1 cellular context compared by ENCODE assay signal in the genomic region with DNA sequence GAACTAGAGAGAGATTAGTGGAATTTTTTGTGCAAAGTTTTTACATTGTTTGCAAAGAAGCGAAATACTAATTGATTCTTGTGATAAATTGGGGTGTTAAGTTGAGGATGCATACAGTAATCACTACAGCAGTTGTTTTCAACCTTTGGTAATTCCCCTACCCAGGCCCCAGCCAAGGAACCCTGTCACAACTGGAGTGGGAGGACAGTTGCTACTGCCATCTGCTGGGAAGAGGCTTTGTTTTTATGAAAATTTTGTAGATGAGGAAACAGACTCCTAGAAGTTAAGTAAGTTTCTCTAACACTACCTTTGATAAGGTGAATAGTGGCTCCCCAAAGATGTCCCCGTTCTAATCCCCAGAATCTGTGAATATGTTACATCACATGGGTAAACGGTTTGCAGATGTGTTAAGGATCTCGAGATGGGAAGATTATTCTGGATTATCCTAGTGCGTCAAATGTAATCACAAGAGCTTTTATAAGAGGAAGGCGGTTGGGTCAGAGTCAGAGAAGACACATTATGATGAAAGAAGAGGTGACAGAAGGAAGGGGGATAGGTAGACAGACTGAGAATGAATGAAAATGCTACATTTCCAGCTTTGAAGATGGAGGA.
TF ChIP-seq lines count a peak whose summit lies in the region.

No MANE protein-coding gene starts in this region.

TF ChIP-seq in H1, 55 proteins besides CTCF, POLR2A, EP300 and RAD21:
- no peak for TF ChIP-seq KDM1A (IDR thresholded peaks at IDR 0.05; ENCODE audit: borderline replicate concordance, low read length)
- TF ChIP-seq, protein P1, sequence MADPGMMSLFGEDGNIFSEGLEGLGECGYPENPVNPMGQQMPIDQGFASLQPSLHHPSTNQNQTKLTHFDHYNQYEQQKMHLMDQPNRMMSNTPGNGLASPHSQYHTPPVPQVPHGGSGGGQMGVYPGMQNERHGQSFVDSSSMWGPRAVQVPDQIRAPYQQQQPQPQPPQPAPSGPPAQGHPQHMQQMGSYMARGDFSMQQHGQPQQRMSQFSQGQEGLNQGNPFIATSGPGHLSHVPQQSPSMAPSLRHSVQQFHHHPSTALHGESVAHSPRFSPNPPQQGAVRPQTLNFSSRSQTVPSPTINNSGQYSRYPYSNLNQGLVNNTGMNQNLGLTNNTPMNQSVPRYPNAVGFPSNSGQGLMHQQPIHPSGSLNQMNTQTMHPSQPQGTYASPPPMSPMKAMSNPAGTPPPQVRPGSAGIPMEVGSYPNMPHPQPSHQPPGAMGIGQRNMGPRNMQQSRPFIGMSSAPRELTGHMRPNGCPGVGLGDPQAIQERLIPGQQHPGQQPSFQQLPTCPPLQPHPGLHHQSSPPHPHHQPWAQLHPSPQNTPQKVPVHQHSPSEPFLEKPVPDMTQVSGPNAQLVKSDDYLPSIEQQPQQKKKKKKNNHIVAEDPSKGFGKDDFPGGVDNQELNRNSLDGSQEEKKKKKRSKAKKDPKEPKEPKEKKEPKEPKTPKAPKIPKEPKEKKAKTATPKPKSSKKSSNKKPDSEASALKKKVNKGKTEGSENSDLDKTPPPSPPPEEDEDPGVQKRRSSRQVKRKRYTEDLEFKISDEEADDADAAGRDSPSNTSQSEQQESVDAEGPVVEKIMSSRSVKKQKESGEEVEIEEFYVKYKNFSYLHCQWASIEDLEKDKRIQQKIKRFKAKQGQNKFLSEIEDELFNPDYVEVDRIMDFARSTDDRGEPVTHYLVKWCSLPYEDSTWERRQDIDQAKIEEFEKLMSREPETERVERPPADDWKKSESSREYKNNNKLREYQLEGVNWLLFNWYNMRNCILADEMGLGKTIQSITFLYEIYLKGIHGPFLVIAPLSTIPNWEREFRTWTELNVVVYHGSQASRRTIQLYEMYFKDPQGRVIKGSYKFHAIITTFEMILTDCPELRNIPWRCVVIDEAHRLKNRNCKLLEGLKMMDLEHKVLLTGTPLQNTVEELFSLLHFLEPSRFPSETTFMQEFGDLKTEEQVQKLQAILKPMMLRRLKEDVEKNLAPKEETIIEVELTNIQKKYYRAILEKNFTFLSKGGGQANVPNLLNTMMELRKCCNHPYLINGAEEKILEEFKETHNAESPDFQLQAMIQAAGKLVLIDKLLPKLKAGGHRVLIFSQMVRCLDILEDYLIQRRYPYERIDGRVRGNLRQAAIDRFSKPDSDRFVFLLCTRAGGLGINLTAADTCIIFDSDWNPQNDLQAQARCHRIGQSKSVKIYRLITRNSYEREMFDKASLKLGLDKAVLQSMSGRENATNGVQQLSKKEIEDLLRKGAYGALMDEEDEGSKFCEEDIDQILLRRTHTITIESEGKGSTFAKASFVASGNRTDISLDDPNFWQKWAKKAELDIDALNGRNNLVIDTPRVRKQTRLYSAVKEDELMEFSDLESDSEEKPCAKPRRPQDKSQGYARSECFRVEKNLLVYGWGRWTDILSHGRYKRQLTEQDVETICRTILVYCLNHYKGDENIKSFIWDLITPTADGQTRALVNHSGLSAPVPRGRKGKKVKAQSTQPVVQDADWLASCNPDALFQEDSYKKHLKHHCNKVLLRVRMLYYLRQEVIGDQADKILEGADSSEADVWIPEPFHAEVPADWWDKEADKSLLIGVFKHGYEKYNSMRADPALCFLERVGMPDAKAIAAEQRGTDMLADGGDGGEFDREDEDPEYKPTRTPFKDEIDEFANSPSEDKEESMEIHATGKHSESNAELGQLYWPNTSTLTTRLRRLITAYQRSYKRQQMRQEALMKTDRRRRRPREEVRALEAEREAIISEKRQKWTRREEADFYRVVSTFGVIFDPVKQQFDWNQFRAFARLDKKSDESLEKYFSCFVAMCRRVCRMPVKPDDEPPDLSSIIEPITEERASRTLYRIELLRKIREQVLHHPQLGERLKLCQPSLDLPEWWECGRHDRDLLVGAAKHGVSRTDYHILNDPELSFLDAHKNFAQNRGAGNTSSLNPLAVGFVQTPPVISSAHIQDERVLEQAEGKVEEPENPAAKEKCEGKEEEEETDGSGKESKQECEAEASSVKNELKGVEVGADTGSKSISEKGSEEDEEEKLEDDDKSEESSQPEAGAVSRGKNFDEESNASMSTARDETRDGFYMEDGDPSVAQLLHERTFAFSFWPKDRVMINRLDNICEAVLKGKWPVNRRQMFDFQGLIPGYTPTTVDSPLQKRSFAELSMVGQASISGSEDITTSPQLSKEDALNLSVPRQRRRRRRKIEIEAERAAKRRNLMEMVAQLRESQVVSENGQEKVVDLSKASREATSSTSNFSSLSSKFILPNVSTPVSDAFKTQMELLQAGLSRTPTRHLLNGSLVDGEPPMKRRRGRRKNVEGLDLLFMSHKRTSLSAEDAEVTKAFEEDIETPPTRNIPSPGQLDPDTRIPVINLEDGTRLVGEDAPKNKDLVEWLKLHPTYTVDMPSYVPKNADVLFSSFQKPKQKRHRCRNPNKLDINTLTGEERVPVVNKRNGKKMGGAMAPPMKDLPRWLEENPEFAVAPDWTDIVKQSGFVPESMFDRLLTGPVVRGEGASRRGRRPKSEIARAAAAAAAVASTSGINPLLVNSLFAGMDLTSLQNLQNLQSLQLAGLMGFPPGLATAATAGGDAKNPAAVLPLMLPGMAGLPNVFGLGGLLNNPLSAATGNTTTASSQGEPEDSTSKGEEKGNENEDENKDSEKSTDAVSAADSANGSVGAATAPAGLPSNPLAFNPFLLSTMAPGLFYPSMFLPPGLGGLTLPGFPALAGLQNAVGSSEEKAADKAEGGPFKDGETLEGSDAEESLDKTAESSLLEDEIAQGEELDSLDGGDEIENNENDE (IDR thresholded peaks at IDR 0.05; ENCODE audit: insufficient replicate concordance, low read length): no peak
- TF ChIP-seq CHD1 (IDR thresholded peaks at IDR 0.05; ENCODE audit: low read depth, low read length): no peak
- TF ChIP-seq CHD2 (IDR thresholded peaks at IDR 0.05; ENCODE audit: low read length): no peak
- TF ChIP-seq SP1 (IDR thresholded peaks at IDR 0.05; ENCODE audit: low read depth, low read length): no peak
- no peak for TF ChIP-seq RXRA (IDR thresholded peaks at IDR 0.05; ENCODE audit: insufficient read depth, low read depth, low read length)
- TF ChIP-seq NANOG (IDR thresholded peaks at IDR 0.05; ENCODE audit: insufficient read depth, low read depth, low read length, poor library complexity, severe bottlenecking): no peak
- TF ChIP-seq MAX (IDR thresholded peaks at IDR 0.05): no peak
- TF ChIP-seq CREB1 (IDR thresholded peaks at IDR 0.05): no peak
- no peak for TF ChIP-seq ASH2L (IDR thresholded peaks at IDR 0.05; ENCODE audit: low read length)
- no peak for TF ChIP-seq TAF1 (IDR thresholded peaks at IDR 0.05; ENCODE audit: low read depth, low read length)
- no peak for TF ChIP-seq POU5F1 (IDR thresholded peaks at IDR 0.05; ENCODE audit: low read depth, low read length)
- TF ChIP-seq CTBP2 (IDR thresholded peaks at IDR 0.05; ENCODE audit: borderline replicate concordance, insufficient read depth, insufficient read length, low read length): no peak
- TF ChIP-seq SP2 (IDR thresholded peaks at IDR 0.05; ENCODE audit: low read length): no peak
- TF ChIP-seq SUZ12 (IDR thresholded peaks at IDR 0.05; ENCODE audit: low read length): no peak
- no peak for TF ChIP-seq MAFK (IDR thresholded peaks at IDR 0.05; ENCODE audit: low read depth, low read length)
- no peak for TF ChIP-seq SRF (IDR thresholded peaks at IDR 0.05; ENCODE audit: low read depth, low read length)
- no peak for TF ChIP-seq RFX5 (IDR thresholded peaks at IDR 0.05; ENCODE audit: borderline replicate concordance, low read depth, low read length)
- no peak for TF ChIP-seq FOSL1 (IDR thresholded peaks at IDR 0.05; ENCODE audit: insufficient read depth, low read depth, low read length)
- TF ChIP-seq TBP (IDR thresholded peaks at IDR 0.05; ENCODE audit: low read depth, low read length): no peak
TF ChIP-seq in H1: peak in this region for 0.
